19 cellular contexts compared by ENCODE assay signal in genomic region chr6:116282698-116283097, GRCh38.
"Had no signal": no experiment of that assay in that cellular context is flagged by ENCODE, and none has a peak within 500 bp of the region (broad histone marks: within the 10 kb centered on the region; RNA-seq: fewer than 3 reads in every experiment).

No MANE protein-coding gene starts in this region.

- H3K27ac ChIP-seq: gastroesophageal sphincter, neural progenitor cell, tibial artery, upper lobe of left lung, uterus had no signal

- DNase-seq: cortex of kidney; dorsolateral prefrontal cortex; effector CD8-positive, alpha-beta T cell; glutamatergic neuron; islet precursor cell; mammary epithelial cell; mucosa of descending colon; naive thymus-derived CD8-positive, alpha-beta T cell; right cardiac atrium; stimulated activated CD4-positive, alpha-beta T cell treated with anti-CD3 and anti-CD28 coated beads, Interleukin-2, amount 100 ng/mL, for 48 hours; stimulated activated naive CD4-positive, alpha-beta T cell treated with Interleukin-2 at 50 U/mL for 16 hours; tibial artery; upper lobe of left lung; uterus had no signal

- H3K4me3 Mint-ChIP-seq: neural progenitor cell had no signal

- H3K4me3 ChIP-seq: gastroesophageal sphincter, mucosa of descending colon, neural progenitor cell, ovary, smooth muscle cell, tibial artery, upper lobe of left lung, uterus had no signal

- H3K36me3 ChIP-seq: gastroesophageal sphincter, neural progenitor cell, ovary, upper lobe of left lung, uterus had no signal

- H3K27me3 ChIP-seq: dorsolateral prefrontal cortex, gastroesophageal sphincter, neural progenitor cell, ovary, tibial artery, upper lobe of left lung, uterus had no signal

- H3K27ac Mint-ChIP-seq: neural progenitor cell had no signal

- H3K4me2 ChIP-seq: neural progenitor cell, smooth muscle cell had no signal

- H2AFZ ChIP-seq: neural progenitor cell had no signal

- ATAC-seq: gastroesophageal sphincter; left lobe of liver; mucosa of descending colon; naive thymus-derived CD8-positive, alpha-beta T cell; right cardiac atrium had no signal

- H3K9me3 ChIP-seq: gastroesophageal sphincter, mucosa of descending colon, ovary, tibial artery, upper lobe of left lung, uterus had no signal

- H3K27me3 Mint-ChIP-seq: naive thymus-derived CD8-positive, alpha-beta T cell had no signal
